ENCODE assay signal across 5 cellular contexts in genomic region chr2:169158874-169159273, GRCh38.
"Had no signal": no experiment of that assay in that cellular context is flagged by ENCODE, and none has a peak within 500 bp of the region (broad histone marks: within the 10 kb centered on the region; RNA-seq: fewer than 3 reads in every experiment).

No MANE protein-coding gene starts in this region.

- DNase-seq: IMR-90, KBM-7 had no signal

- H3K4me3 ChIP-seq: K562 had no signal

- H3K27ac ChIP-seq: HL-60 had no signal

- ATAC-seq: HepG2, K562 had no signal
